ENCODE assay signal across 32 cellular contexts in genomic region chr4:120080533-120080932, GRCh38.
"Had no signal": no experiment of that assay in that cellular context is flagged by ENCODE, and none has a peak within 500 bp of the region (broad histone marks: within the 10 kb centered on the region; RNA-seq: fewer than 3 reads in every experiment).

No MANE protein-coding gene starts in this region.

- H3K4me3 ChIP-seq: colonic mucosa, dorsolateral prefrontal cortex, esophagus muscularis mucosa, gastrocnemius medialis, heart left ventricle had no signal

- H3K27me3 ChIP-seq: brain microvascular endothelial cell, colonic mucosa, dorsolateral prefrontal cortex, esophagus muscularis mucosa, foreskin keratinocyte, gastrocnemius medialis, heart left ventricle had no signal

- H3K4me1 ChIP-seq: colonic mucosa, esophagus muscularis mucosa, foreskin keratinocyte, gastrocnemius medialis had no signal

- FAIRE-seq: astrocyte had no signal

- DNase-seq: activated B cell treated with CpG ODN at 0.5 μM for 24 hours; activated CD4-positive, alpha-beta memory T cell treated with anti-CD3 and anti-CD28 coated beads for 36 hours; activated CD4-positive, alpha-beta T cell treated with anti-CD3 and anti-CD28 coated beads for 48 hours; activated CD8-positive, alpha-beta memory T cell treated with anti-CD3 and anti-CD28 coated beads, Interleukin-2, amount 10 ng/mL, durations not matched to agents 7 days and 5 days; activated CD8-positive, alpha-beta memory T cell treated with anti-CD3 and anti-CD28 coated beads, Interleukin-2, amount 50 U/mL, for 4 hours; activated CD8-positive, alpha-beta T cell treated with anti-CD3 and anti-CD28 coated beads, Interleukin-2, amount 10 ng/mL, durations not matched to agents 7 days and 5 days; activated gamma-delta T cell; activated naive CD4-positive, alpha-beta T cell; activated naive CD4-positive, alpha-beta T cell treated with anti-CD3 and anti-CD28 coated beads, Interleukin-2, amount 10 ng/mL, durations not matched to agents 7 days and 5 days; activated T-cell treated with anti-CD3 and anti-CD28 coated beads, Interleukin-2, amount 50 U/mL, for 1 hour; activated T-cell treated with anti-CD3 and anti-CD28 coated beads, Interleukin-2, amount 50 U/mL, for 48 hours; amniotic stem cell; anterior cingulate cortex; brain microvascular endothelial cell; caudate nucleus; colonic mucosa; dorsolateral prefrontal cortex; effector memory CD4-positive, alpha-beta T cell; endodermal cell; erythroblast; foreskin keratinocyte; gastrocnemius medialis; glutamatergic neuron; heart left ventricle; T-helper 1 cell; T-helper 17 cell; T1000; WERI-Rb-1 had no signal

- ATAC-seq: activated CD4-positive, CD25-positive, alpha-beta regulatory T cell treated with anti-CD3 and anti-CD28 coated beads, Interleukin-2, amount 50 U/mL, for 24 hours; activated CD8-positive, alpha-beta memory T cell treated with anti-CD3 and anti-CD28 coated beads, Interleukin-2, amount 10 ng/mL, durations not matched to agents 7 days and 5 days; activated CD8-positive, alpha-beta T cell treated with anti-CD3 and anti-CD28 coated beads, Interleukin-2, amount 10 ng/mL, durations not matched to agents 7 days and 5 days; activated naive CD4-positive, alpha-beta T cell treated with anti-CD3 and anti-CD28 coated beads, Interleukin-2, amount 50 U/mL, for 72 hours; foreskin keratinocyte; gastrocnemius medialis; heart left ventricle; T-helper 17 cell had no signal

- H3K27ac ChIP-seq: brain microvascular endothelial cell, colonic mucosa, dorsolateral prefrontal cortex, esophagus muscularis mucosa, foreskin keratinocyte, gastrocnemius medialis, heart left ventricle, WERI-Rb-1 had no signal

- H3K9me3 ChIP-seq: colonic mucosa, esophagus muscularis mucosa, gastrocnemius medialis, heart left ventricle had no signal

- H3K36me3 ChIP-seq: brain microvascular endothelial cell, colonic mucosa, esophagus muscularis mucosa, gastrocnemius medialis, heart left ventricle, WERI-Rb-1 had no signal
